8 cellular contexts compared by ENCODE assay signal in the genomic region with DNA sequence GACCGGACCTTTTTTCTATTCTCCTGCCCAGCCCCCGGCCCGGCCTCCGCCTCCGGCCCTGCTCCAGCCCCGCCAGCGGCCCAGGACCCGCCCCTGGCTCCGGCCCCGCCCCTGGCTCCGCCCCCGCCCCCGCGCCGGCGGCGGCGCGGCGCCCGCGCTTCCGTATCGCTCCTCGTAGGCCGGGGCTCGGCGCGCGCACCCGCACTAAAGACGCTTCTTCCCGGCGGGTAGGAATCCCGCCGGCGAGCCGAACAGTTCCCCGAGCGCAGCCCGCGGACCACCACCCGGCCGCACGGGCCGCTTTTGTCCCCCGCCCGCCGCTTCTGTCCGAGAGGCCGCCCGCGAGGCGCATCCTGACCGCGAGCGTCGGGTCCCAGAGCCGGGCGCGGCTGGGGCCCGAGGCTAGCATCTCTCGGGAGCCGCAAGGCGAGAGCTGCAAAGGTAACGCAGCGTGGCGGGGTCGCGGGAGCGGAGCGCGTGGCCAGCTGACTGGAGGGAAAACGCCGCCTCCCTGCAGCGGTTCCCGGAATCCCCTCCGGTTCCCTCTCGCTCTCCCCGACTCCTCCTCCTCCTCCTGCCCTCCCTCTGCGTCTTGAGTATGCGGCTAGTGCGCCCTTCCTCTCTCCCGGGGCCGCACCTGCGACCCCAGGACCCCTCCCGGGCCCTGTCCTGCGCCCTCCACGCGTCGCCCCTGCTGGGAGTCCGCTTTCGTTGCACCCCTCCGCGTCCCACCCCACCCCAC. TPM values are rescaled to one million over a fixed set of nuclear protein-coding genes. Genes with fewer than 3 reads are reported as not detected.
DNase-seq lines count a peak whose midpoint lies in the region; ATAC-seq and TF ChIP-seq lines count a peak whose summit lies in the region.

A gene (plus strand): TSS at position 163 of the 742 bp plus-strand sequence. CDS start 11,985 bp downstream, outside the sequence.

- no peak within 1 kb of the TSS for H2BK15ac ChIP-seq in mesendoderm (replicated peaks; ENCODE audit: low read depth)

- H3K4me1 ChIP-seq in endocrine pancreas (ENCODE audit: control insufficient read depth, insufficient read depth, low read length) = no peaks in the 10 kb centered on the region
- peaks cover 6% of the 10 kb centered on the region for H3K4me1 ChIP-seq in mesendoderm (ENCODE audit: control insufficient read depth, low read depth, low read length)

- peak within 1 kb of the TSS; percentile 68 for H3K23ac ChIP-seq in mesendoderm (ENCODE audit: low read length)

- H3K27me3 ChIP-seq in endocrine pancreas (ENCODE audit: control insufficient read depth, insufficient read depth, low read length) (no peaks in the 10 kb centered on the region), mesendoderm (ENCODE audit: insufficient read depth, low read length, poor library complexity) (no peaks in the 10 kb centered on the region)

- H3K9me3 ChIP-seq in endocrine pancreas (ENCODE audit: control insufficient read depth, low read length) = no peaks in the 10 kb centered on the region

- H3K79me2 ChIP-seq in mesendoderm (ENCODE audit: control insufficient read depth, insufficient read depth, low read length) = no peaks in the 10 kb centered on the region

- peak; percentile 98 for DNase-seq in AG20443 (ENCODE audit: low spot score)
- DNase-seq in NOMO-1 (lab: John Stamatoyannopoulos, UW; ENCODE audit: unreplicated experiment in 2 of 2) = peak; percentile 47 to 57
- DNase-seq in activated CD8-positive, alpha-beta memory T cell treated with anti-CD3 and anti-CD28 coated beads for 4 hours (ENCODE audit: low read depth in 2 of 2) = peak; percentile 56 to 59
- DNase-seq in mesendoderm = peak; percentile 77
- peak; percentile 51 for DNase-seq in stimulated activated CD8-positive, alpha-beta memory T cell treated with anti-CD3 and anti-CD28 coated beads, Interleukin-12 subunit alpha, Interleukin-12 subunit beta, amount 100 ng/mL, for 1 hour (ENCODE audit: low read depth)

- WGBS in mesendoderm (ENCODE audit: extremely low coverage, insufficient coverage, low lambda C conversion rate) = no CpG with 5 or more reads among the region's 95 CpGs

- no peak within 1 kb of the TSS for H4K5ac ChIP-seq in mesendoderm (ENCODE audit: low read length)

- H3K36me3 ChIP-seq in endocrine pancreas (ENCODE audit: control insufficient read depth, insufficient read depth, low read length) (no peaks in the 10 kb centered on the region), mesendoderm (ENCODE audit: control insufficient read depth, insufficient read depth, low read length) (no peaks in the 10 kb centered on the region)

- H3K18ac ChIP-seq in mesendoderm (ENCODE audit: low read length) = peak within 1 kb of the TSS; percentile 73

- H3K27ac ChIP-seq in mesendoderm (ENCODE audit: low read depth, low read length) = peak within 1 kb of the TSS; percentile 77

- H2BK120ac ChIP-seq in mesendoderm (ENCODE audit: low read depth, low read length) = no peak within 1 kb of the TSS

- H3K9ac ChIP-seq in endocrine pancreas (ENCODE audit: control insufficient read depth, insufficient read depth, low read length) (peak within 1 kb of the TSS; percentile 62), mesendoderm (ENCODE audit: low read length) (peak within 1 kb of the TSS; percentile 83)

- H3K4me3 ChIP-seq in endocrine pancreas (ENCODE audit: control insufficient read depth, insufficient read depth, low read length) = peak within 1 kb of the TSS; percentile 60
- peak within 1 kb of the TSS; percentile 73 for H3K4me3 ChIP-seq in mesendoderm (ENCODE audit: low read length)

- H4K8ac ChIP-seq in mesendoderm (ENCODE audit: low read depth, low read length) = no peak within 1 kb of the TSS

- no peak within 1 kb of the TSS for H2AK5ac ChIP-seq in mesendoderm (ENCODE audit: low read length)

- peak within 1 kb of the TSS; percentile 87 for H3K56ac ChIP-seq in mesendoderm (ENCODE audit: low read length)

- H2BK5ac ChIP-seq in mesendoderm (ENCODE audit: low read length) = no peak within 1 kb of the TSS

- peak; percentile 81 for ATAC-seq in HG03432 (IDR thresholded peaks at IDR 0.05; ENCODE audit: unreplicated experiment)

- H3K4me2 ChIP-seq in mesendoderm (ENCODE audit: low read length) = peak within 1 kb of the TSS; percentile 78

- H3K4ac ChIP-seq in mesendoderm (ENCODE audit: low read depth, low read length) = no peak within 1 kb of the TSS

- H3K79me1 ChIP-seq in mesendoderm (ENCODE audit: low read length) = no peaks in the 10 kb centered on the region

- TF ChIP-seq POLR2A in GM19099 (IDR thresholded peaks at IDR 0.05; ENCODE audit: extremely low read depth, insufficient read length, low read depth) = peak; percentile 74

RNA-seq across cellular contexts. Expression of the gene that starts here (rescaled TPM):
- polyA plus RNA-seq in mesendoderm (2013, experiment 1 of 2) = 7.5 TPM
- 7.3 TPM for polyA plus RNA-seq in mesendoderm (2013, experiment 2 of 2)

Comparison
In these comparisons a context has a peak if more than half of its experiments do, and no peak if none do; other contexts are left out.
1. Peak in every context shown above with its lines: DNase-seq, ATAC-seq, H3K4me3 ChIP-seq and H3K27ac ChIP-seq.